Comparison of ENCODE assay signal across 8 cellular contexts in the genomic region with DNA sequence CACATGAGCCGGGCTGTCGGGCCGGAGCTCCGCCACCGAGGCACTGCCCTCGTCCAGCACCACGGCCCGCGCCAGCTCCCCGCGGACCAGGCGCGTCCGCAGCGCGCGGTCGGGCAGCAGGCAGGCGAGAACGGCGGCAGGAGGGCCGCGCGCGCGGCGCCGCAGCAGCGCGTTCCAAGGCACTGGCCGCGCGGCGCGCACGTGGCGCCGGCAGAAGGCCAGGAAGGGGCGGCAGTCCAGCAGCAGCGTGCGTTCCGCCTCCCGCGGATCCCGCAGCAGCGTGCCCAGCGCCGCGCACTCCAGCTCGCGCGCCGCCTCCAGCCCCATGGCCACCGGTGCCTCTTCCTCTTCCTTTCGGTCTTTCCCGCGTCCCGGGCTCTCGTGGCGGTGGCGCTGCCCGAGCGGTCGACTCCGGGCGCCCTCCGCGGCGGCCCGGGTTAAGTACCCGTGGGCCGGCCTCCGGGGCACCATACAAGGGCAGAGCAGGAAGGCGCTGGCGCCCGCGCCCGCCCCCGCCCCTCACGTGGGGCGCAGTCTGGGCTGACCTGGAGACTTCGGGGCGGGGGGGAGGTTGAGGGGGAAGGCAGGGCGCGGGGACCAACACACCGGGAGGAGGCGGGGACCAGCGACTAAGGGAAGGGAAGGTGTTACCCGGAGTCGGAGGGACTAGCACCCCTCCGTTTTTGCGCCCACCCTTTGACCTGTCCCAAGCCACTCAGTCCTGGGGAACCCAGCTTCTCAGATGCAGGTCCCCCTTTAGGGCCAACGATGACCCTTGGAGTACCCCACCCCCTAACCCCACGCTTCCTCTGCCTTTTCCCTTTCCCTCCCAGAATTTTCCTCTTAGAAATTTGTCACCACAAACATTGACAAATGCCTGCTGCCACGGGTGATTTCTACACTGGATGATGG.
A peak's percentile ranks its signal among the peaks of the same experiment; 100 is the strongest.
DNase-seq lines count a peak whose midpoint lies in the region; TF ChIP-seq lines count a peak whose summit lies in the region.

A gene with protein sequence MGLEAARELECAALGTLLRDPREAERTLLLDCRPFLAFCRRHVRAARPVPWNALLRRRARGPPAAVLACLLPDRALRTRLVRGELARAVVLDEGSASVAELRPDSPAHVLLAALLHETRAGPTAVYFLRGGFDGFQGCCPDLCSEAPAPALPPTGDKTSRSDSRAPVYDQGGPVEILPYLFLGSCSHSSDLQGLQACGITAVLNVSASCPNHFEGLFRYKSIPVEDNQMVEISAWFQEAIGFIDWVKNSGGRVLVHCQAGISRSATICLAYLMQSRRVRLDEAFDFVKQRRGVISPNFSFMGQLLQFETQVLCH (minus strand): TSS at position 413 of the 912 bp plus-strand sequence. CDS start 86 bp downstream, at position 327.

- H3K4me3 ChIP-seq in GM12875 (ENCODE audit: low read depth, low read length), result peak within 1 kb of the TSS; percentile 95
- peak within 1 kb of the TSS; percentile 96 for H3K4me3 ChIP-seq in HFF-Myc (replicated peaks; ENCODE audit: low read depth, low read length)

- H3K27ac ChIP-seq in caudate nucleus (ENCODE audit: low read depth, low read length), result no peak within 1 kb of the TSS

- no peak for DNase-seq in HFF-Myc (ENCODE audit: extremely low read depth, low read depth)
- peak; percentile 78 for DNase-seq in MV-4-11 (lab: John Stamatoyannopoulos, UW)
- DNase-seq in activated CD4-positive, CD25-positive, alpha-beta regulatory T cell treated with anti-CD3 and anti-CD28 coated beads, Interleukin-2, amount 50 U/mL, for 16 hours (ENCODE audit: low read depth, low spot score), result peak; percentile 79
- DNase-seq in caudate nucleus (lab: John Stamatoyannopoulos, UW), result peak in 40 of 61 donors; percentile 23 to 81 (median 54)
- peak; percentile 52 for DNase-seq in kidney glomerular epithelial cell (lab: John Stamatoyannopoulos, UW)
- peak; percentile 77 to 95 (median 89) for DNase-seq in stimulated activated CD4-positive, alpha-beta T cell treated with anti-CD3 and anti-CD28 coated beads, Interleukin-1b, Interleukin-23, amount 100 ng/mL, for 24 hours (ENCODE audit: low read depth in 4 of 4, low spot score in 1 of 4)
- no peak for DNase-seq in HCEC 1CT

- peak; percentile 5; the same call in 1 of the 2 replicates for TF ChIP-seq CTCF in GM12875 (IDR thresholded peaks at IDR 0.05; ENCODE audit: borderline replicate concordance, insufficient read depth, low read depth, low read length)
- TF ChIP-seq CTCF in HFF-Myc (IDR thresholded peaks at IDR 0.05; ENCODE audit: low read depth, low read length, missing control alignments), result no peak

Comparison
In these comparisons a context has a peak if more than half of its experiments do, and no peak if none do; other contexts are left out.
1. DNase-seq: peak in MV-4-11 (single experiment), activated CD4-positive, CD25-positive, alpha-beta regulatory T cell treated with anti-CD3 and anti-CD28 coated beads, Interleukin-2, amount 50 U/mL, for 16 hours (single experiment), caudate nucleus (40 of 61), kidney glomerular epithelial cell (single experiment) and stimulated activated CD4-positive, alpha-beta T cell treated with anti-CD3 and anti-CD28 coated beads, Interleukin-1b, Interleukin-23, amount 100 ng/mL, for 24 hours (4 of 4); none in HFF-Myc (single experiment) and HCEC 1CT (single experiment).